ENCODE assay signal across 9 cellular contexts in genomic region chr10:21529236-21529910, GRCh38. TPM values are rescaled to one million over a fixed set of nuclear protein-coding genes. Genes with fewer than 3 reads are reported as not detected.
A peak's percentile ranks its signal among the peaks of the same experiment; 100 is the strongest.
DNase-seq lines count a peak whose midpoint lies in the region; ATAC-seq and TF ChIP-seq lines count a peak whose summit lies in the region.
"Had no signal": no experiment of that assay in that cellular context is flagged by ENCODE, and none has a peak within 500 bp of the region (broad histone marks: within the 10 kb centered on the region; RNA-seq: fewer than 3 reads in every experiment).

No MANE protein-coding gene starts in this region.

- DNase-seq in cardiac muscle cell (ENCODE audit: low read depth in 1 of 2, low spot score in 1 of 2) (no peak), left cardiac atrium (no peak), mammary epithelial cell (no peak), tibial nerve (ENCODE audit: low spot score in 2 of 2) (no peak), AML-193 (lab: John Stamatoyannopoulos, UW) (no peak), GM23248 (no peak)
- DNase-seq: activated CD8-positive, alpha-beta T cell treated with anti-CD3 and anti-CD28 coated beads, Interleukin-2, amount 10 ng/mL, durations not matched to agents 7 days and 5 days had no signal

- no peaks in the 10 kb centered on the region for H3K27me3 ChIP-seq in cardiac muscle cell
- no peaks in the 10 kb centered on the region for H3K27me3 ChIP-seq in mammary epithelial cell (ENCODE audit: insufficient read depth, low read length)
- H3K27me3 ChIP-seq in tibial nerve = no peaks in the 10 kb centered on the region
- no peaks in the 10 kb centered on the region for H3K27me3 ChIP-seq in GM23248 (replicated peaks; ENCODE audit: insufficient read depth)

- H3K9me3 ChIP-seq in cardiac muscle cell (ENCODE audit: low read depth) (no peaks in the 10 kb centered on the region), mammary epithelial cell (replicated peaks; ENCODE audit: insufficient read depth, low read length) (no peaks in the 10 kb centered on the region), mesodermal cell (ENCODE audit: control insufficient read depth, low read length) (no peaks in the 10 kb centered on the region), tibial nerve (no peaks in the 10 kb centered on the region), GM23248 (ENCODE audit: low read depth) (no peaks in the 10 kb centered on the region)

- H3K4me2 ChIP-seq in mammary epithelial cell (ENCODE audit: insufficient read depth, low read depth, low read length) (peak overlapping the region; percentile 89), GM23248 (ENCODE audit: unreplicated experiment) (no peak overlapping the region)

- H3K9me2 ChIP-seq in GM23248 (ENCODE audit: insufficient read depth) = no peaks in the 10 kb centered on the region

- no peak for TF ChIP-seq EP300 in tibial nerve (IDR thresholded peaks at IDR 0.05)

- H4K20me1 ChIP-seq in mammary epithelial cell (ENCODE audit: insufficient read depth, low read length) (no peaks in the 10 kb centered on the region), GM23248 (ENCODE audit: insufficient read depth) (no peaks in the 10 kb centered on the region)

- peaks cover 37% of the 10 kb centered on the region for H3F3A ChIP-seq in GM23248 (ENCODE audit: insufficient read depth)

- WGBS in mammary epithelial cell (ENCODE audit: low coverage, missing lambda C conversion rate) = 45% methylated on average over 5 of the region's 5 CpGs
- WGBS in mesodermal cell (ENCODE audit: insufficient coverage in 2 of 2), 2 experiments = 43 to 50% methylated on average over 1 of the region's 5 CpGs
- 76 to 81% methylated on average over 5 of the region's 5 CpGs for WGBS in tibial nerve, 2 donors
- WGBS in GM23248 (ENCODE audit: low coverage in 1 of 2, low lambda C conversion rate in 2 of 2, missing lambda C conversion rate in 2 of 2), 2 experiments = 94 to 96% methylated on average over 5 of the region's 5 CpGs

- in situ Hi-C loops in mammary epithelial cell (cut with MboI; ENCODE audit: low sequenced_read_pairs in 2 of 2) (no loop called here), GM23248 (cut with MboI) (loop anchor here (25.0 kb wide), 1 partner anchor 408 kb away; no protein-coding TSS in a partner anchor)

- H3K9ac ChIP-seq in mammary epithelial cell (ENCODE audit: insufficient read depth, low read length) (no peak overlapping the region), GM23248 (no peak overlapping the region)

- ATAC-seq in left cardiac atrium (no peak), GM21515 (IDR thresholded peaks at IDR 0.05; ENCODE audit: unreplicated experiment) (no peak)
- ATAC-seq: activated CD8-positive, alpha-beta T cell treated with anti-CD3 and anti-CD28 coated beads, Interleukin-2, amount 10 ng/mL, durations not matched to agents 7 days and 5 days had no signal

- no peak for TF ChIP-seq POLR2A in tibial nerve (IDR thresholded peaks at IDR 0.05)

- peak overlapping the region; percentile 62 for H2AFZ ChIP-seq in mammary epithelial cell (ENCODE audit: low read depth, low read length)
- H2AFZ ChIP-seq in GM23248 = no peak overlapping the region

- peak overlapping the region; percentile 99 for H3K27ac ChIP-seq in cardiac muscle cell
- peak overlapping the region; percentile 78 for H3K27ac ChIP-seq in mammary epithelial cell (ENCODE audit: insufficient read depth, low read depth, low read length)
- H3K27ac ChIP-seq in mesodermal cell (ENCODE audit: low read depth, low read length, severe bottlenecking) = peak overlapping the region; percentile 95
- H3K27ac ChIP-seq in tibial nerve = peak overlapping the region; percentile 95 to 99 (median 97)
- H3K27ac ChIP-seq in GM23248 = no peak overlapping the region

- intact Hi-C loops in left cardiac atrium (cut with DNase I) = no loop called here
- intact Hi-C loops in mammary epithelial cell (cut with micrococcal nuclease) = loop anchor here (5.0 to 10.0 kb wide), 4 partner anchors 192 to 895 kb away; partner anchors contain the start of gene COMMD3

- BruUV-seq in mammary epithelial cell (replicated peaks; lab: Mats Ljungman, UMichigan) = no TSS peak

- CTCF ChIA-PET in mammary epithelial cell (lab: Charles Lee; ENCODE audit: low non-redundant PET) = no interaction called here

- dilution Hi-C loops in mammary epithelial cell (cut with HindIII; ENCODE audit: low sequenced_read_pairs) = no loop called here

- H3K4me1 ChIP-seq in cardiac muscle cell (ENCODE audit: low read depth) (peaks cover 39% of the 10 kb centered on the region), mammary epithelial cell (ENCODE audit: insufficient read depth, low read length) (peaks cover 24% of the 10 kb centered on the region), mesodermal cell (ENCODE audit: control insufficient read depth, insufficient read depth, low read length, poor library complexity, severe bottlenecking) (peaks cover 3% of the 10 kb centered on the region), tibial nerve (peaks cover 0 to 36% (median 6%) of the 10 kb centered on the region in 4 donors), GM23248 (ENCODE audit: insufficient read depth) (peaks cover 16% of the 10 kb centered on the region)

- H3K36me3 ChIP-seq in cardiac muscle cell = no peaks in the 10 kb centered on the region
- H3K36me3 ChIP-seq in mammary epithelial cell (ENCODE audit: insufficient read depth, low read length) = no peaks in the 10 kb centered on the region
- no peaks in the 10 kb centered on the region for H3K36me3 ChIP-seq in mesodermal cell (ENCODE audit: control insufficient read depth, insufficient read depth, low read length)
- H3K36me3 ChIP-seq in tibial nerve = no peaks in the 10 kb centered on the region
- no peaks in the 10 kb centered on the region for H3K36me3 ChIP-seq in GM23248 (ENCODE audit: low read depth)

- H3K4me3 ChIP-seq in cardiac muscle cell (peak overlapping the region; percentile 53), mammary epithelial cell (replicated peaks in 1 of 3; ENCODE audit: insufficient read depth in 1 of 3, low read depth in 2 of 3, low read length in 3 of 3) (peak overlapping the region in 2 of 3 experiments; percentile 16 to 75), mesodermal cell (ENCODE audit: extremely low read depth, insufficient read depth, low read length, poor library complexity, severe bottlenecking) (peak overlapping the region; percentile 71), tibial nerve (peak overlapping the region in 1 of 4 donors; percentile 71), GM23248 (no peak overlapping the region)

- H3K79me2 ChIP-seq in mammary epithelial cell (ENCODE audit: insufficient read depth, low read length) (peaks cover under 1% of the 10 kb centered on the region), GM23248 (ENCODE audit: insufficient read depth) (no peaks in the 10 kb centered on the region)

- TF ChIP-seq CTCF in cardiac muscle cell (IDR thresholded peaks at IDR 0.05; ENCODE audit: low read depth, low read length) (no peak), mammary epithelial cell (conservative IDR thresholded peaks at IDR 0.05 in 1 of 2, IDR thresholded peaks at IDR 0.05 in 1 of 2; ENCODE audit: extremely low read depth in 1 of 2, insufficient read depth in 1 of 2, low read depth in 1 of 2, low read length in 2 of 2) (no peak), tibial nerve (IDR thresholded peaks at IDR 0.05) (no peak)

RNA-seq across cellular contexts. Expression of gene SKIDA1, which starts 3.9 kb away (rescaled TPM):
- 42.4 and 62.4 TPM in 2 replicates for total RNA-seq in cardiac muscle cell
- 4.3 and 7.9 TPM in 2 replicates for polyA plus RNA-seq in cardiac muscle cell
- total RNA-seq in left cardiac atrium = 1 to 10 TPM; 1.9 to 2.0 TPM
- 1 to 10 TPM; 1.3 to 1.5 TPM for total RNA-seq in mammary epithelial cell
- 0.16 TPM for polyA plus RNA-seq in mammary epithelial cell
- polyA minus RNA-seq in mammary epithelial cell = not detected
- 11.4 TPM for polyA plus RNA-seq in mesodermal cell (2013, experiment 1 of 2)
- 10.3 TPM for polyA plus RNA-seq in mesodermal cell (2013, experiment 2 of 2)
- total RNA-seq in tibial nerve = 1 to 10 TPM in 3 of 4 donors, under 1 TPM in 1; 0.39 to 5.2 (median 2.3) TPM
- total RNA-seq in GM23248 (2014; rRNA removed; shearing (Covaris generic)) = not detected in 2 replicates
- polyA plus RNA-seq in GM23248 (2016; fragmentation: Nextera tagmentation; extraction: Ambion mirVana) = 0.18 and 0.80 TPM in 2 replicates

RNA-seq across cellular contexts. Expression of gene MLLT10, which starts 4.7 kb away (rescaled TPM):
- total RNA-seq in cardiac muscle cell (26.0 and 40.6 TPM in 2 replicates), left cardiac atrium (10 to 100 TPM; 26.1 to 30.3 TPM), mammary epithelial cell (10 to 100 TPM; 33.7 to 38.2 TPM), tibial nerve (10 to 100 TPM; 40.6 to 60.9 (median 47.5) TPM)
- polyA plus RNA-seq in cardiac muscle cell (38.4 and 39.5 TPM in 2 replicates), mammary epithelial cell (22.9 TPM), GM23248 (2016; fragmentation: Nextera tagmentation; extraction: Ambion mirVana) (8.9 and 10.1 TPM in 2 replicates)
- polyA minus RNA-seq in mammary epithelial cell = 13.9 TPM
- 45.1 TPM for polyA plus RNA-seq in mesodermal cell (2013, experiment 1 of 2)
- polyA plus RNA-seq in mesodermal cell (2013, experiment 2 of 2) = 40.1 TPM
- 16.1 and 19.8 TPM in 2 replicates for total RNA-seq in GM23248 (2014; rRNA removed; shearing (Covaris generic))
